ENCODE assay signal across 11 cellular contexts in genomic region chr10:11647676-11648075, GRCh38.
"Had no signal": no experiment of that assay in that cellular context is flagged by ENCODE, and none has a peak within 500 bp of the region (broad histone marks: within the 10 kb centered on the region; RNA-seq: fewer than 3 reads in every experiment).

No MANE protein-coding gene starts in this region.

- ATAC-seq: body of pancreas, heart right ventricle, upper lobe of right lung had no signal

- DNase-seq: activated naive CD4-positive, alpha-beta T cell treated with anti-CD3 and anti-CD28 coated beads, Interleukin-2, amount 50 U/mL, for 16 hours; body of pancreas; endodermal cell; esophagus squamous epithelium; heart right ventricle; kidney; stimulated activated CD4-positive, alpha-beta T cell treated with anti-CD3 and anti-CD28 coated beads, Interleukin-4, amount 100 ng/mL, for 1 hour; stimulated activated CD8-positive, alpha-beta memory T cell treated with anti-CD3 and anti-CD28 coated beads, Interleukin-4, amount 100 ng/mL, for 48 hours; testis; upper lobe of right lung had no signal

- H3K4me3 ChIP-seq: adrenal gland, body of pancreas, esophagus squamous epithelium, heart right ventricle, testis, upper lobe of right lung had no signal
